Comparison of ENCODE assay signal across 17 cellular contexts in genomic region chr18:62720048-62720447, GRCh38. TPM values are rescaled to one million over a fixed set of nuclear protein-coding genes. Genes with fewer than 3 reads are reported as not detected.
DNase-seq lines count a peak whose midpoint lies in the region; ATAC-seq lines count a peak whose summit lies in the region.
"Had no signal": no experiment of that assay in that cellular context is flagged by ENCODE, and none has a peak within 500 bp of the region (broad histone marks: within the 10 kb centered on the region; RNA-seq: fewer than 3 reads in every experiment).

No MANE protein-coding gene starts in this region.

- peak overlapping the region; percentile 18 for H3K4me3 ChIP-seq in iPS-11a (ENCODE audit: low read depth, low read length)
- H3K4me3 ChIP-seq: tibial artery had no signal

- H3K4me1 Mint-ChIP-seq in T-helper 2 cell treated with Interferon-gamma antibody and Interleukin-4, amounts not matched to agents 5 μg/mL and 100 μg/mL, for 36 hours (ENCODE audit: low read depth), result peaks cover 49% of the 10 kb centered on the region
- H3K4me1 Mint-ChIP-seq in activated T-helper 2 cell treated with anti-CD3 and anti-CD28 coated beads, Interferon-gamma antibody, Interleukin-2, Interleukin-4, amounts not matched to agents 10 μg/mL and 5 μg/mL and 100 μg/mL, durations not matched to agents 14 hours and 24 hours and 36 hours (ENCODE audit: low read depth), result peaks cover 51% of the 10 kb centered on the region
- H3K4me1 Mint-ChIP-seq in immature natural killer cell, result peaks cover 20 to 36% of the 10 kb centered on the region in 2 donors

- H3K27me3 Mint-ChIP-seq in T-helper 2 cell treated with Interferon-gamma antibody and Interleukin-4, amounts not matched to agents 5 μg/mL and 100 μg/mL, for 36 hours (ENCODE audit: low read depth), result no peaks in the 10 kb centered on the region
- H3K27me3 Mint-ChIP-seq in activated T-helper 2 cell treated with anti-CD3 and anti-CD28 coated beads, Interferon-gamma antibody, Interleukin-2, Interleukin-4, amounts not matched to agents 10 μg/mL and 5 μg/mL and 100 μg/mL, durations not matched to agents 14 hours and 24 hours and 36 hours (ENCODE audit: low read depth), result no peaks in the 10 kb centered on the region
- H3K27me3 Mint-ChIP-seq in immature natural killer cell (ENCODE audit: low read depth in 3 of 3), result peaks cover 0 to 5% (median 4%) of the 10 kb centered on the region in 3 donors
- H3K27me3 Mint-ChIP-seq: effector memory CD8-positive, alpha-beta T cell had no signal

- ATAC-seq in GM19035 (IDR thresholded peaks at IDR 0.05; ENCODE audit: unreplicated experiment), result no peak
- ATAC-seq: effector memory CD8-positive, alpha-beta T cell; foreskin keratinocyte; psoas muscle had no signal

- H3K27ac Mint-ChIP-seq in T-helper 2 cell treated with Interferon-gamma antibody and Interleukin-4, amounts not matched to agents 5 μg/mL and 100 μg/mL, for 36 hours, result no peak overlapping the region
- peak overlapping the region; percentile 12 for H3K27ac Mint-ChIP-seq in activated T-helper 2 cell treated with anti-CD3 and anti-CD28 coated beads, Interferon-gamma antibody, Interleukin-2, Interleukin-4, amounts not matched to agents 10 μg/mL and 5 μg/mL and 100 μg/mL, durations not matched to agents 14 hours and 24 hours and 36 hours
- H3K27ac Mint-ChIP-seq in immature natural killer cell, result no peak overlapping the region
- H3K27ac Mint-ChIP-seq: effector memory CD8-positive, alpha-beta T cell had no signal

- no peak for DNase-seq in T-helper 2 cell treated with Interferon-gamma antibody and Interleukin-4, amounts not matched to agents 5 μg/mL and 100 μg/mL, for 36 hours (ENCODE audit: low spot score)
- no peak for DNase-seq in T-helper 2 cell
- no peak for DNase-seq in activated T-helper 2 cell treated with anti-CD3 and anti-CD28 coated beads, Interferon-gamma antibody, Interleukin-2, Interleukin-4, amounts not matched to agents 10 μg/mL and 5 μg/mL and 100 μg/mL, durations not matched to agents 14 hours and 24 hours and 36 hours (ENCODE audit: low spot score)
- DNase-seq in superior temporal gyrus (ENCODE audit: extremely low spot score), result peak; percentile 70
- no peak for DNase-seq in KG1 (lab: John Stamatoyannopoulos, UW)
- no peak for DNase-seq in immature natural killer cell
- DNase-seq: activated effector memory CD4-positive, alpha-beta T cell treated with anti-CD3 and anti-CD28 coated beads, Interleukin-2, amount 50 U/mL, for 16 hours; CD4-positive, alpha-beta memory T cell; effector memory CD8-positive, alpha-beta T cell; foreskin keratinocyte; NCI-H1092 treated with DMSO at 0.1 percent for 48 hours; NCI-H2171 treated with DMSO at 0.1 percent for 48 hours; psoas muscle; SIG-M5; tibial artery had no signal

- H3K9me3 Mint-ChIP-seq in T-helper 2 cell treated with Interferon-gamma antibody and Interleukin-4, amounts not matched to agents 5 μg/mL and 100 μg/mL, for 36 hours, result no peaks in the 10 kb centered on the region
- H3K9me3 Mint-ChIP-seq in activated T-helper 2 cell treated with anti-CD3 and anti-CD28 coated beads, Interferon-gamma antibody, Interleukin-2, Interleukin-4, amounts not matched to agents 10 μg/mL and 5 μg/mL and 100 μg/mL, durations not matched to agents 14 hours and 24 hours and 36 hours, result no peaks in the 10 kb centered on the region
- H3K9me3 Mint-ChIP-seq in immature natural killer cell, result no peaks in the 10 kb centered on the region
- H3K9me3 Mint-ChIP-seq: CD4-positive, alpha-beta memory T cell; effector memory CD8-positive, alpha-beta T cell had no signal

- peak overlapping the region; percentile 3 for H3K4me3 Mint-ChIP-seq in T-helper 2 cell treated with Interferon-gamma antibody and Interleukin-4, amounts not matched to agents 5 μg/mL and 100 μg/mL, for 36 hours
- no peak overlapping the region for H3K4me3 Mint-ChIP-seq in activated T-helper 2 cell treated with anti-CD3 and anti-CD28 coated beads, Interferon-gamma antibody, Interleukin-2, Interleukin-4, amounts not matched to agents 10 μg/mL and 5 μg/mL and 100 μg/mL, durations not matched to agents 14 hours and 24 hours and 36 hours (ENCODE audit: low read depth)
- H3K4me3 Mint-ChIP-seq in immature natural killer cell, result no peak overlapping the region
- H3K4me3 Mint-ChIP-seq: CD4-positive, alpha-beta memory T cell; effector memory CD8-positive, alpha-beta T cell had no signal

- intact Hi-C loops in activated T-helper 2 cell treated with anti-CD3 and anti-CD28 coated beads, Interferon-gamma antibody, Interleukin-2, Interleukin-4, amounts not matched to agents 10 μg/mL and 5 μg/mL and 100 μg/mL, durations not matched to agents 14 hours and 24 hours and 36 hours (cut with micrococcal nuclease), result no loop called here

- H3K36me3 Mint-ChIP-seq in T-helper 2 cell treated with Interferon-gamma antibody and Interleukin-4, amounts not matched to agents 5 μg/mL and 100 μg/mL, for 36 hours (ENCODE audit: low read depth), result peaks cover 17% of the 10 kb centered on the region
- H3K36me3 Mint-ChIP-seq in activated T-helper 2 cell treated with anti-CD3 and anti-CD28 coated beads, Interferon-gamma antibody, Interleukin-2, Interleukin-4, amounts not matched to agents 10 μg/mL and 5 μg/mL and 100 μg/mL, durations not matched to agents 14 hours and 24 hours and 36 hours (ENCODE audit: low read depth), result peaks cover 19% of the 10 kb centered on the region
- peaks cover 0 to 3% (median 0%) of the 10 kb centered on the region in 3 donors for H3K36me3 Mint-ChIP-seq in immature natural killer cell

RNA-seq across cellular contexts. Expression of gene PHLPP1, which starts 4.7 kb away (rescaled TPM):
- 31.1 and 31.8 TPM in 2 replicates for total RNA-seq in activated T-helper 2 cell treated with anti-CD3 and anti-CD28 coated beads, Interferon-gamma antibody, Interleukin-2, Interleukin-4, amounts not matched to agents 10 μg/mL and 5 μg/mL and 100 μg/mL, durations not matched to agents 14 hours and 24 hours and 36 hours
- under 1 TPM in 2 of 3 donors, not detected in 1; 0.14 to 0.50 TPM for polyA plus RNA-seq in immature natural killer cell
